ENCODE assay signal across 7 cellular contexts in genomic region chr5:83564069-83564749, GRCh38.
DNase-seq lines count a peak whose midpoint lies in the region; ATAC-seq and TF ChIP-seq lines count a peak whose summit lies in the region.

No MANE protein-coding gene starts in this region.

- H3K9me3 ChIP-seq in left lung = no peaks in the 10 kb centered on the region

- intact Hi-C loops in left lung (cut with DNase I) = loop anchor here in 1 of 2 donors (10.0 kb wide), 1 partner anchor 1209 kb away; no protein-coding TSS in a partner anchor

- H3K27me3 ChIP-seq in left lung = no peaks in the 10 kb centered on the region

- no peak overlapping the region for H3K27ac ChIP-seq in left lung

- DNase-seq in GM10266 (ENCODE audit: extremely low spot score) (peak; percentile 22), HFF-Myc (ENCODE audit: extremely low read depth, low read depth) (no peak), NCI-H2227 treated with DMSO at 0.1 percent for 48 hours (lab: John Stamatoyannopoulos, UW) (peak; percentile 28), T47D (ENCODE audit: low read depth in 1 of 2, low spot score in 1 of 2) (peak; percentile 22 to 67), left lung (no peak), amniotic stem cell (lab: John Stamatoyannopoulos, UW) (no peak), ecto neural progenitor cell (ENCODE audit: low spot score) (no peak)

- peak; percentile 73 for ATAC-seq in left lung

- H3K36me3 ChIP-seq in left lung = peaks cover 0 to 4% of the 10 kb centered on the region in 2 donors

- in situ Hi-C loops in T47D (cut with HindIII; ENCODE audit: low pct_unique_long_range_greater_than_20kb, low sequenced_read_pairs) = no loop called here

- H3K4me3 ChIP-seq in HFF-Myc (replicated peaks; ENCODE audit: low read depth, low read length) = no peak overlapping the region
- H3K4me3 ChIP-seq in left lung = no peak overlapping the region

- peak; percentile 44 for TF ChIP-seq CTCF in GM10266 (IDR thresholded peaks at IDR 0.05; ENCODE audit: control insufficient read depth, insufficient read depth, low read depth, missing control alignments)
- peak; percentile 23 for TF ChIP-seq CTCF in HFF-Myc (IDR thresholded peaks at IDR 0.05; ENCODE audit: low read depth, low read length, missing control alignments)
- peak; percentile 38 to 60 for TF ChIP-seq CTCF in left lung (IDR thresholded peaks at IDR 0.05)

- peaks cover 0 to 9% of the 10 kb centered on the region in 2 donors for H3K4me1 ChIP-seq in left lung

Comparison
In these comparisons a context has a peak if more than half of its experiments do, and no peak if none do; other contexts are left out.
1. DNase-seq: peak in GM10266 (single experiment), NCI-H2227 treated with DMSO at 0.1 percent for 48 hours (single experiment) and T47D (2 of 2); none in HFF-Myc (single experiment), left lung (0 of 2), amniotic stem cell (single experiment) and ecto neural progenitor cell (single experiment).
2. Peak in every context shown above with its lines, with median percentiles within 50 percentile points of each other: CTCF ChIP-seq.